Comparison of ENCODE assay signal across 1 cellular context in genomic region chr6:116280960-116281316, GRCh38.
TF ChIP-seq lines count a peak whose summit lies in the region.

No MANE protein-coding gene starts in this region.

TF ChIP-seq in GM23338, 12 proteins besides CTCF, POLR2A, EP300 and RAD21 (continued from another document):
- TF ChIP-seq, protein P1, sequence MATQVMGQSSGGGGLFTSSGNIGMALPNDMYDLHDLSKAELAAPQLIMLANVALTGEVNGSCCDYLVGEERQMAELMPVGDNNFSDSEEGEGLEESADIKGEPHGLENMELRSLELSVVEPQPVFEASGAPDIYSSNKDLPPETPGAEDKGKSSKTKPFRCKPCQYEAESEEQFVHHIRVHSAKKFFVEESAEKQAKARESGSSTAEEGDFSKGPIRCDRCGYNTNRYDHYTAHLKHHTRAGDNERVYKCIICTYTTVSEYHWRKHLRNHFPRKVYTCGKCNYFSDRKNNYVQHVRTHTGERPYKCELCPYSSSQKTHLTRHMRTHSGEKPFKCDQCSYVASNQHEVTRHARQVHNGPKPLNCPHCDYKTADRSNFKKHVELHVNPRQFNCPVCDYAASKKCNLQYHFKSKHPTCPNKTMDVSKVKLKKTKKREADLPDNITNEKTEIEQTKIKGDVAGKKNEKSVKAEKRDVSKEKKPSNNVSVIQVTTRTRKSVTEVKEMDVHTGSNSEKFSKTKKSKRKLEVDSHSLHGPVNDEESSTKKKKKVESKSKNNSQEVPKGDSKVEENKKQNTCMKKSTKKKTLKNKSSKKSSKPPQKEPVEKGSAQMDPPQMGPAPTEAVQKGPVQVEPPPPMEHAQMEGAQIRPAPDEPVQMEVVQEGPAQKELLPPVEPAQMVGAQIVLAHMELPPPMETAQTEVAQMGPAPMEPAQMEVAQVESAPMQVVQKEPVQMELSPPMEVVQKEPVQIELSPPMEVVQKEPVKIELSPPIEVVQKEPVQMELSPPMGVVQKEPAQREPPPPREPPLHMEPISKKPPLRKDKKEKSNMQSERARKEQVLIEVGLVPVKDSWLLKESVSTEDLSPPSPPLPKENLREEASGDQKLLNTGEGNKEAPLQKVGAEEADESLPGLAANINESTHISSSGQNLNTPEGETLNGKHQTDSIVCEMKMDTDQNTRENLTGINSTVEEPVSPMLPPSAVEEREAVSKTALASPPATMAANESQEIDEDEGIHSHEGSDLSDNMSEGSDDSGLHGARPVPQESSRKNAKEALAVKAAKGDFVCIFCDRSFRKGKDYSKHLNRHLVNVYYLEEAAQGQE (IDR thresholded peaks at IDR 0.05; ENCODE audit: unreplicated experiment) = no peak
- no peak for TF ChIP-seq CREB1 (CRISPR knock-in tag; IDR thresholded peaks at IDR 0.05; ENCODE audit: low read depth)
- TF ChIP-seq STAT1 (IDR thresholded peaks at IDR 0.05; ENCODE audit: unreplicated experiment) = no peak
- no peak for TF ChIP-seq JUNB (IDR thresholded peaks at IDR 0.05; ENCODE audit: unreplicated experiment)
- TF ChIP-seq ZNF114 (CRISPR knock-in tag; IDR thresholded peaks at IDR 0.05) = no peak
- TF ChIP-seq EZH2 (IDR thresholded peaks at IDR 0.05; ENCODE audit: low read depth, unreplicated experiment) = no peak
- no peak for TF ChIP-seq ZNF331 (CRISPR knock-in tag; IDR thresholded peaks at IDR 0.05; ENCODE audit: low read depth)
